12 cellular contexts compared by ENCODE assay signal in genomic region chr18:56945171-56945863, GRCh38.
"Had no signal": no experiment of that assay in that cellular context is flagged by ENCODE, and none has a peak within 500 bp of the region (broad histone marks: within the 10 kb centered on the region; RNA-seq: fewer than 3 reads in every experiment).

No MANE protein-coding gene starts in this region.

- H3K4me1 ChIP-seq: esophagus squamous epithelium, tibial nerve, vagina had no signal

- H3K4me3 ChIP-seq: esophagus squamous epithelium, lung, mucosa of descending colon, tibial nerve, vagina had no signal

- H3K27ac ChIP-seq: brain microvascular endothelial cell, esophagus squamous epithelium, tibial nerve, vagina had no signal

- H3K27me3 ChIP-seq: brain microvascular endothelial cell, esophagus squamous epithelium, tibial nerve, vagina had no signal

- H3K36me3 ChIP-seq: brain microvascular endothelial cell, esophagus squamous epithelium, vagina had no signal

- H3K9me3 ChIP-seq: esophagus squamous epithelium, mucosa of descending colon, tibial nerve, vagina had no signal

- DNase-seq: activated B cell treated with CpG ODN at 0.5 μM for 24 hours; activated T-cell treated with anti-CD3 and anti-CD28 coated beads, Interleukin-2, amount 50 U/mL, for 1 hour; brain microvascular endothelial cell; esophagus squamous epithelium; hypothalamus; mucosa of descending colon; stimulated activated CD4-positive, alpha-beta T cell treated with anti-CD3 and anti-CD28 coated beads, Interleukin-4, amount 100 ng/mL, for 24 hours; T-helper 17 cell had no signal

- ATAC-seq: mucosa of descending colon; natural killer cell treated with Interleukin-12 subunit alpha and Interleukin-12 subunit beta and Interleukin-15 and Interleukin-18, amount 100 ng/mL, for 72 hours; T-helper 17 cell had no signal
